2 cellular contexts compared by ENCODE assay signal in genomic region chr6:17984822-17985660, GRCh38.
TF ChIP-seq lines count a peak whose summit lies in the region.

No MANE protein-coding gene starts in this region.

TF ChIP-seq in IMR-90, 13 proteins besides CTCF, POLR2A, EP300 and RAD21:
- TF ChIP-seq CHD1 (IDR thresholded peaks at IDR 0.05; ENCODE audit: low read depth, low read length): no peak
- no peak for TF ChIP-seq USF2 (IDR thresholded peaks at IDR 0.05; ENCODE audit: low read depth, low read length)
- TF ChIP-seq FOS (IDR thresholded peaks at IDR 0.05; ENCODE audit: low read depth, low read length): no peak
- no peak for TF ChIP-seq ELK1 (IDR thresholded peaks at IDR 0.05; ENCODE audit: borderline replicate concordance, low read depth, low read length)
- no peak for TF ChIP-seq MAFK (IDR thresholded peaks at IDR 0.05; ENCODE audit: low read depth, low read length)
- no peak for TF ChIP-seq SMC3 (IDR thresholded peaks at IDR 0.05; ENCODE audit: low read depth, low read length)
- TF ChIP-seq MXI1 (IDR thresholded peaks at IDR 0.05; ENCODE audit: borderline replicate concordance, low read depth, low read length): no peak
TF ChIP-seq in IMR-90: peak in this region for 0.

TF ChIP-seq in liver, 16 proteins besides CTCF, POLR2A, EP300 and RAD21:
- no peak for TF ChIP-seq ZBTB33 (IDR thresholded peaks at IDR 0.05)
